In genomic region chr19:21322528-21322927, GRCh38 we compare ENCODE assay signal across 13 cellular contexts. TPM values are rescaled to one million over a fixed set of nuclear protein-coding genes. Genes with fewer than 3 reads are reported as not detected.
DNase-seq lines count a peak whose midpoint lies in the region; ATAC-seq and TF ChIP-seq lines count a peak whose summit lies in the region.
"Had no signal": no experiment of that assay in that cellular context is flagged by ENCODE, and none has a peak within 500 bp of the region (broad histone marks: within the 10 kb centered on the region; RNA-seq: fewer than 3 reads in every experiment).

No MANE protein-coding gene starts in this region.

- H3K4me1 ChIP-seq in GM23338 (ENCODE audit: insufficient read depth) (peaks cover 44% of the 10 kb centered on the region), right cardiac atrium (ENCODE audit: control insufficient read depth, insufficient read depth, low read length) (peaks cover 4% of the 10 kb centered on the region), lower lobe of right lung (peaks cover 7% of the 10 kb centered on the region)

- H3K4me3 ChIP-seq in GM23338, result no peak overlapping the region
- no peak overlapping the region for H3K4me3 ChIP-seq in right cardiac atrium (ENCODE audit: low read length)
- no peak overlapping the region for H3K4me3 ChIP-seq in lower lobe of right lung
- H3K4me3 ChIP-seq: GM12878 had no signal

- H3K27ac Mint-ChIP-seq in GM23338, result peak overlapping the region; percentile 76
- H3K27ac Mint-ChIP-seq: activated CD4-positive, alpha-beta T cell treated with anti-CD3 and anti-CD28 coated beads for 36 hours had no signal

- H3K9me3 Mint-ChIP-seq in GM23338, result peaks cover 14% of the 10 kb centered on the region

- 56% methylated on average over 8 of the region's 8 CpGs for WGBS in right cardiac atrium

- H3K36me3 ChIP-seq in GM23338 (ENCODE audit: insufficient read depth), result peaks cover 14% of the 10 kb centered on the region
- H3K36me3 ChIP-seq in lower lobe of right lung, result peaks cover 12% of the 10 kb centered on the region

- peak overlapping the region; percentile 67 for H3K4me2 ChIP-seq in GM23338

- H4K20me1 ChIP-seq in GM23338 (replicated peaks; ENCODE audit: insufficient read depth), result peaks cover 40% of the 10 kb centered on the region

- H3K27me3 ChIP-seq in GM23338 (ENCODE audit: insufficient read depth) (no peaks in the 10 kb centered on the region), right cardiac atrium (ENCODE audit: control insufficient read depth, insufficient read depth) (no peaks in the 10 kb centered on the region), lower lobe of right lung (ENCODE audit: low read depth) (no peaks in the 10 kb centered on the region)

- no peak for ATAC-seq in GM23338
- peak; percentile 96 to 98 for ATAC-seq in right cardiac atrium
- no peak for ATAC-seq in lower lobe of right lung
- ATAC-seq: activated CD4-positive, alpha-beta T cell treated with anti-CD3 and anti-CD28 coated beads for 36 hours; GM12878 had no signal

- no peaks in the 10 kb centered on the region for H3K9me3 ChIP-seq in right cardiac atrium (ENCODE audit: control insufficient read depth, low read length)
- H3K9me3 ChIP-seq in lower lobe of right lung, result peaks cover 19% of the 10 kb centered on the region

- no peaks in the 10 kb centered on the region; the same call in 1 of the 2 replicates for H3K9me2 ChIP-seq in GM23338 (ENCODE audit: insufficient read depth)

- no peak for TF ChIP-seq CTCF in GM23338 (conservative IDR thresholded peaks at IDR 0.05; ENCODE audit: low read depth in 2 of 2)
- TF ChIP-seq CTCF in GM13976 (IDR thresholded peaks at IDR 0.05; ENCODE audit: borderline replicate concordance, control extremely low read depth, extremely low read depth, insufficient read depth, missing control alignments), result no peak
- TF ChIP-seq CTCF in lower lobe of right lung (IDR thresholded peaks at IDR 0.05), result no peak

- intact Hi-C loops in right cardiac atrium (cut with DNase I) (no loop called here), lower lobe of right lung (cut with DNase I) (no loop called here)

- H3F3A ChIP-seq in GM23338 (replicated peaks; ENCODE audit: low read depth), result no peaks in the 10 kb centered on the region

- no peak overlapping the region; the same call in 1 of the 2 replicates for H3K27ac ChIP-seq in GM23338 (ENCODE audit: low read depth)
- H3K27ac ChIP-seq in cingulate gyrus (ENCODE audit: low read depth, low read length), result peak overlapping the region; percentile 93
- peak overlapping the region; percentile 83 for H3K27ac ChIP-seq in right cardiac atrium (ENCODE audit: low read length)
- no peak overlapping the region for H3K27ac ChIP-seq in lower lobe of right lung

- H3K27me3 Mint-ChIP-seq in GM23338 (ENCODE audit: insufficient read depth, low read depth, poor library complexity), result peaks cover 9% of the 10 kb centered on the region
- H3K27me3 Mint-ChIP-seq: activated CD4-positive, alpha-beta T cell treated with anti-CD3 and anti-CD28 coated beads for 36 hours had no signal

- CTCF ChIA-PET in HEK293T (lab: Yijun Ruan, JAX), result no interaction called here

- peaks cover 100% of the 10 kb centered on the region for H3K79me2 ChIP-seq in GM23338 (replicated peaks; ENCODE audit: insufficient read depth)

- POLR2A ChIA-PET in HEK293T (lab: Yijun Ruan, JAX), result no interaction called here

- H2AFZ ChIP-seq in GM23338, result no peak overlapping the region

- H3K4me3 Mint-ChIP-seq in GM23338, result no peak overlapping the region
- H3K4me3 Mint-ChIP-seq: activated CD4-positive, alpha-beta T cell treated with anti-CD3 and anti-CD28 coated beads for 36 hours had no signal

- in situ Hi-C loops in GM13976 (cut with MboI; ENCODE audit: low sequenced_read_pairs, unreplicated experiment), result no loop called here

- peaks cover 43% of the 10 kb centered on the region for H3K4me1 Mint-ChIP-seq in GM23338

- no peak for DNase-seq in GM23338 (ENCODE audit: low spot score)
- peak; percentile 71 to 85 (median 80) for DNase-seq in right cardiac atrium
- DNase-seq in putamen (ENCODE audit: low spot score), result peak; percentile 87
- DNase-seq in HEK293T (ENCODE audit: extremely low spot score), result no peak
- DNase-seq in DMS 273 (lab: John Stamatoyannopoulos, UW; ENCODE audit: unreplicated experiment), result no peak
- no peak for DNase-seq in GM13976 (ENCODE audit: low spot score)
- DNase-seq in lower lobe of right lung, result no peak
- DNase-seq: activated CD4-positive, alpha-beta T cell treated with anti-CD3 and anti-CD28 coated beads for 36 hours; activated T-cell treated with anti-CD3 and anti-CD28 coated beads, Interleukin-2, amount 50 U/mL, for 1 hour; Kasumi-1; SW 1271 had no signal

- H3K36me3 Mint-ChIP-seq in GM23338 (ENCODE audit: low read depth), result peaks cover 41% of the 10 kb centered on the region

TF ChIP-seq in GM23338, 12 proteins besides CTCF, POLR2A, EP300 and RAD21 (continues in another document):
- TF ChIP-seq EZH2 (IDR thresholded peaks at IDR 0.05; ENCODE audit: low read depth, unreplicated experiment), result no peak
- no peak for TF ChIP-seq ETS1 (IDR thresholded peaks at IDR 0.05)

TF ChIP-seq in HEK293T, 16 proteins besides CTCF, POLR2A, EP300 and RAD21:
- TF ChIP-seq SP1 (IDR thresholded peaks at IDR 0.05) (no peak), LEF1 (IDR thresholded peaks at IDR 0.05; ENCODE audit: borderline replicate concordance) (no peak), BHLHE40 (IDR thresholded peaks at IDR 0.05; ENCODE audit: borderline replicate concordance) (no peak), FOXA1 (IDR thresholded peaks at IDR 0.05) (no peak)
TF ChIP-seq in HEK293T: peak in this region for 0.

RNA-seq across cellular contexts. Expression of gene ZNF708, which starts 6.7 kb away (rescaled TPM):
- 53.2 and 71.9 TPM in 2 replicates for total RNA-seq in GM23338 (2014; rRNA removed; shearing (Covaris generic))
- 15.7 and 15.9 TPM in 2 replicates for polyA plus RNA-seq in GM23338 (2016; fragmentation: Nextera tagmentation; extraction: Ambion mirVana)
- 10 to 100 TPM in 1 of 4 donors, 1 to 10 TPM in 3; 5.5 to 13.3 (median 6.9) TPM for total RNA-seq in right cardiac atrium
- polyA plus RNA-seq in right cardiac atrium, result 4.2 TPM
- total RNA-seq in lower lobe of right lung, result 17.0 TPM

RNA-seq across cellular contexts. Expression of gene ZNF738, which starts 36.3 kb away (rescaled TPM):
- 137 and 138 TPM in 2 replicates for total RNA-seq in GM23338 (2014; rRNA removed; shearing (Covaris generic))
- 138 and 151 TPM in 2 replicates for polyA plus RNA-seq in GM23338 (2016; fragmentation: Nextera tagmentation; extraction: Ambion mirVana)
- total RNA-seq in right cardiac atrium, result 1 to 10 TPM; 2.3 to 3.2 (median 2.9) TPM
- 2.9 TPM for polyA plus RNA-seq in right cardiac atrium
- 5.7 TPM for total RNA-seq in lower lobe of right lung

Comparison
In these comparisons a context has a peak if more than half of its experiments do, and no peak if none do; other contexts are left out.
1. ATAC-seq: peak in right cardiac atrium (2 of 2); none in GM23338 (single experiment) and lower lobe of right lung (0 of 2).
2. DNase-seq: peak in right cardiac atrium (3 of 3) and putamen (single experiment); none in GM23338 (single experiment), HEK293T (single experiment), DMS 273 (single experiment), GM13976 (single experiment) and lower lobe of right lung (single experiment).
3. H3K27ac ChIP-seq: peak in cingulate gyrus (single experiment) and right cardiac atrium (single experiment); none in GM23338 (single experiment) and lower lobe of right lung (single experiment).
4. RNA of gene ZNF738, which starts 36.3 kb away (total RNA-seq): 137 to 138 TPM in GM23338; 5.7 TPM in lower lobe of right lung (single experiment) and 2.3 to 3.2 TPM in right cardiac atrium; every median in the first group is over 10 times any median in the second.